ENCODE assay signal across 19 cellular contexts in genomic region chr7:111414374-111414773, GRCh38.
DNase-seq lines count a peak whose midpoint lies in the region; ATAC-seq and TF ChIP-seq lines count a peak whose summit lies in the region.
"Had no signal": no experiment of that assay in that cellular context is flagged by ENCODE, and none has a peak within 500 bp of the region (broad histone marks: within the 10 kb centered on the region; RNA-seq: fewer than 3 reads in every experiment).

No MANE protein-coding gene starts in this region.

- H3K36me3 Mint-ChIP-seq in GM23338 (ENCODE audit: low read depth) (no peaks in the 10 kb centered on the region), naive B cell (peaks cover 7 to 18% of the 10 kb centered on the region in 2 donors), endothelial cell (ENCODE audit: low read depth, unreplicated experiment) (no peaks in the 10 kb centered on the region)

- H3F3A ChIP-seq in GM23338 (replicated peaks; ENCODE audit: low read depth): no peaks in the 10 kb centered on the region

- H3K27me3 Mint-ChIP-seq in GM23338 (ENCODE audit: insufficient read depth, low read depth, poor library complexity) (peaks cover 1% of the 10 kb centered on the region), naive B cell (no peaks in the 10 kb centered on the region), endothelial cell (ENCODE audit: unreplicated experiment) (peaks cover 2% of the 10 kb centered on the region)
- H3K27me3 Mint-ChIP-seq: CD4-positive, alpha-beta T cell had no signal

- H3K4me1 Mint-ChIP-seq in GM23338 (peaks cover 53% of the 10 kb centered on the region), naive B cell (peaks cover 0 to 6% (median 0%) of the 10 kb centered on the region in 3 donors), endothelial cell (ENCODE audit: unreplicated experiment) (peaks cover 4% of the 10 kb centered on the region)

- H4K20me1 ChIP-seq in GM23338 (replicated peaks; ENCODE audit: insufficient read depth): no peaks in the 10 kb centered on the region

- H3K79me2 ChIP-seq in GM23338 (replicated peaks; ENCODE audit: insufficient read depth): no peaks in the 10 kb centered on the region

- H3K27me3 ChIP-seq in GM23338 (ENCODE audit: insufficient read depth): no peaks in the 10 kb centered on the region
- H3K27me3 ChIP-seq in HUES64 (ENCODE audit: insufficient read depth, low read length): no peaks in the 10 kb centered on the region
- H3K27me3 ChIP-seq in adipocyte (replicated peaks; ENCODE audit: control insufficient read depth, insufficient read depth, low read length): no peaks in the 10 kb centered on the region
- H3K27me3 ChIP-seq: BLaER1 had no signal

- H3K4me1 ChIP-seq in GM23338 (ENCODE audit: insufficient read depth) (peaks cover 32% of the 10 kb centered on the region), HUES64 (ENCODE audit: insufficient read depth, low read length) (peaks cover 42% of the 10 kb centered on the region), adipocyte (ENCODE audit: control insufficient read depth, insufficient read depth, low read length) (peaks cover 27% of the 10 kb centered on the region)
- H3K4me1 ChIP-seq: BLaER1 had no signal

- H3K4me3 Mint-ChIP-seq in GM23338 (no peak overlapping the region), naive B cell (no peak overlapping the region), endothelial cell (ENCODE audit: unreplicated experiment) (no peak overlapping the region)
- H3K4me3 Mint-ChIP-seq: CD4-positive, alpha-beta T cell; HFFc6 had no signal

- H3K4me2 ChIP-seq in GM23338: peak overlapping the region; percentile 30
- H3K4me2 ChIP-seq: BLaER1 had no signal

- no peak overlapping the region for H2AFZ ChIP-seq in GM23338

- no peaks in the 10 kb centered on the region for H3K9me2 ChIP-seq in GM23338 (ENCODE audit: insufficient read depth)

- H3K9me3 Mint-ChIP-seq in GM23338: no peaks in the 10 kb centered on the region; the same call in 2 of the 3 replicates
- peaks cover 0 to 2% (median 0%) of the 10 kb centered on the region in 7 donors for H3K9me3 Mint-ChIP-seq in naive B cell
- no peaks in the 10 kb centered on the region for H3K9me3 Mint-ChIP-seq in endothelial cell (ENCODE audit: unreplicated experiment)
- H3K9me3 Mint-ChIP-seq: CD4-positive, alpha-beta T cell; H9; HFFc6 had no signal

- H3K4me3 ChIP-seq in GM23338: peak overlapping the region; percentile 2; the same call in 1 of the 2 replicates
- no peak overlapping the region for H3K4me3 ChIP-seq in HUES64 (ENCODE audit: low read length)
- H3K4me3 ChIP-seq in adipocyte (ENCODE audit: low read length): peak overlapping the region; percentile 73
- H3K4me3 ChIP-seq: BLaER1 had no signal

- no peak for DNase-seq in GM23338 (ENCODE audit: low spot score)
- DNase-seq in adipocyte (ENCODE audit: low read depth): no peak
- no peak for DNase-seq in naive B cell
- no peak for DNase-seq in endothelial cell (ENCODE audit: low spot score)
- DNase-seq in substantia nigra (lab: John Stamatoyannopoulos, UW): no peak
- DNase-seq: CD4-positive, alpha-beta T cell; COR-L47; DMS79; HFFc6; KG1; NCI-H1092; NCI-H1436; NCI-H187 treated with DMSO at 0.1 percent for 48 hours; NCI-H2171 treated with DMSO at 0.1 percent for 48 hours; NCI-H524 treated with DMSO at 0.1 percent for 48 hours had no signal

- H3K27ac Mint-ChIP-seq in GM23338 (no peak overlapping the region), naive B cell (no peak overlapping the region), endothelial cell (ENCODE audit: unreplicated experiment) (no peak overlapping the region)
- H3K27ac Mint-ChIP-seq: CD4-positive, alpha-beta T cell had no signal

- TF ChIP-seq CTCF in GM23338 (conservative IDR thresholded peaks at IDR 0.05; ENCODE audit: low read depth in 2 of 2) (no peak), endothelial cell (IDR thresholded peaks at IDR 0.05; ENCODE audit: unreplicated experiment) (no peak)

- no peaks in the 10 kb centered on the region for H3K9me3 ChIP-seq in HUES64 (ENCODE audit: insufficient read depth, low read depth, low read length)
- no peaks in the 10 kb centered on the region for H3K9me3 ChIP-seq in adipocyte (ENCODE audit: control insufficient read depth, low read length)
- H3K9me3 ChIP-seq: BLaER1 had no signal

- H3K27ac ChIP-seq in GM23338 (ENCODE audit: low read depth) (peak overlapping the region; percentile 41), HUES64 (ENCODE audit: low read depth, low read length) (peak overlapping the region; percentile 39; the same call in 1 of the 2 replicates), substantia nigra (ENCODE audit: low read depth, low read length, poor library complexity, severe bottlenecking) (no peak overlapping the region)
- H3K27ac ChIP-seq: BLaER1 had no signal

- H3K9ac ChIP-seq in HUES64 (ENCODE audit: low read depth, low read length): no peak overlapping the region
- H3K9ac ChIP-seq in adipocyte (ENCODE audit: low read length): no peak overlapping the region
- H3K9ac ChIP-seq: BLaER1 had no signal

- H3K36me3 ChIP-seq in GM23338 (ENCODE audit: insufficient read depth) (no peaks in the 10 kb centered on the region), HUES64 (ENCODE audit: insufficient read depth, low read length) (no peaks in the 10 kb centered on the region), adipocyte (ENCODE audit: control insufficient read depth, insufficient read depth, low read length, severe bottlenecking) (no peaks in the 10 kb centered on the region)
- H3K36me3 ChIP-seq: BLaER1 had no signal

- no peak for ATAC-seq in GM23338
- peak; percentile 40 to 64 for ATAC-seq in naive B cell (ENCODE audit: low read depth in 2 of 2)
- no peak for ATAC-seq in HG02840 (IDR thresholded peaks at IDR 0.05; ENCODE audit: low FRiP score, unreplicated experiment)

TF ChIP-seq in GM23338, 12 proteins besides CTCF, POLR2A, EP300 and RAD21 (continues in another document):
- TF ChIP-seq, protein P1, sequence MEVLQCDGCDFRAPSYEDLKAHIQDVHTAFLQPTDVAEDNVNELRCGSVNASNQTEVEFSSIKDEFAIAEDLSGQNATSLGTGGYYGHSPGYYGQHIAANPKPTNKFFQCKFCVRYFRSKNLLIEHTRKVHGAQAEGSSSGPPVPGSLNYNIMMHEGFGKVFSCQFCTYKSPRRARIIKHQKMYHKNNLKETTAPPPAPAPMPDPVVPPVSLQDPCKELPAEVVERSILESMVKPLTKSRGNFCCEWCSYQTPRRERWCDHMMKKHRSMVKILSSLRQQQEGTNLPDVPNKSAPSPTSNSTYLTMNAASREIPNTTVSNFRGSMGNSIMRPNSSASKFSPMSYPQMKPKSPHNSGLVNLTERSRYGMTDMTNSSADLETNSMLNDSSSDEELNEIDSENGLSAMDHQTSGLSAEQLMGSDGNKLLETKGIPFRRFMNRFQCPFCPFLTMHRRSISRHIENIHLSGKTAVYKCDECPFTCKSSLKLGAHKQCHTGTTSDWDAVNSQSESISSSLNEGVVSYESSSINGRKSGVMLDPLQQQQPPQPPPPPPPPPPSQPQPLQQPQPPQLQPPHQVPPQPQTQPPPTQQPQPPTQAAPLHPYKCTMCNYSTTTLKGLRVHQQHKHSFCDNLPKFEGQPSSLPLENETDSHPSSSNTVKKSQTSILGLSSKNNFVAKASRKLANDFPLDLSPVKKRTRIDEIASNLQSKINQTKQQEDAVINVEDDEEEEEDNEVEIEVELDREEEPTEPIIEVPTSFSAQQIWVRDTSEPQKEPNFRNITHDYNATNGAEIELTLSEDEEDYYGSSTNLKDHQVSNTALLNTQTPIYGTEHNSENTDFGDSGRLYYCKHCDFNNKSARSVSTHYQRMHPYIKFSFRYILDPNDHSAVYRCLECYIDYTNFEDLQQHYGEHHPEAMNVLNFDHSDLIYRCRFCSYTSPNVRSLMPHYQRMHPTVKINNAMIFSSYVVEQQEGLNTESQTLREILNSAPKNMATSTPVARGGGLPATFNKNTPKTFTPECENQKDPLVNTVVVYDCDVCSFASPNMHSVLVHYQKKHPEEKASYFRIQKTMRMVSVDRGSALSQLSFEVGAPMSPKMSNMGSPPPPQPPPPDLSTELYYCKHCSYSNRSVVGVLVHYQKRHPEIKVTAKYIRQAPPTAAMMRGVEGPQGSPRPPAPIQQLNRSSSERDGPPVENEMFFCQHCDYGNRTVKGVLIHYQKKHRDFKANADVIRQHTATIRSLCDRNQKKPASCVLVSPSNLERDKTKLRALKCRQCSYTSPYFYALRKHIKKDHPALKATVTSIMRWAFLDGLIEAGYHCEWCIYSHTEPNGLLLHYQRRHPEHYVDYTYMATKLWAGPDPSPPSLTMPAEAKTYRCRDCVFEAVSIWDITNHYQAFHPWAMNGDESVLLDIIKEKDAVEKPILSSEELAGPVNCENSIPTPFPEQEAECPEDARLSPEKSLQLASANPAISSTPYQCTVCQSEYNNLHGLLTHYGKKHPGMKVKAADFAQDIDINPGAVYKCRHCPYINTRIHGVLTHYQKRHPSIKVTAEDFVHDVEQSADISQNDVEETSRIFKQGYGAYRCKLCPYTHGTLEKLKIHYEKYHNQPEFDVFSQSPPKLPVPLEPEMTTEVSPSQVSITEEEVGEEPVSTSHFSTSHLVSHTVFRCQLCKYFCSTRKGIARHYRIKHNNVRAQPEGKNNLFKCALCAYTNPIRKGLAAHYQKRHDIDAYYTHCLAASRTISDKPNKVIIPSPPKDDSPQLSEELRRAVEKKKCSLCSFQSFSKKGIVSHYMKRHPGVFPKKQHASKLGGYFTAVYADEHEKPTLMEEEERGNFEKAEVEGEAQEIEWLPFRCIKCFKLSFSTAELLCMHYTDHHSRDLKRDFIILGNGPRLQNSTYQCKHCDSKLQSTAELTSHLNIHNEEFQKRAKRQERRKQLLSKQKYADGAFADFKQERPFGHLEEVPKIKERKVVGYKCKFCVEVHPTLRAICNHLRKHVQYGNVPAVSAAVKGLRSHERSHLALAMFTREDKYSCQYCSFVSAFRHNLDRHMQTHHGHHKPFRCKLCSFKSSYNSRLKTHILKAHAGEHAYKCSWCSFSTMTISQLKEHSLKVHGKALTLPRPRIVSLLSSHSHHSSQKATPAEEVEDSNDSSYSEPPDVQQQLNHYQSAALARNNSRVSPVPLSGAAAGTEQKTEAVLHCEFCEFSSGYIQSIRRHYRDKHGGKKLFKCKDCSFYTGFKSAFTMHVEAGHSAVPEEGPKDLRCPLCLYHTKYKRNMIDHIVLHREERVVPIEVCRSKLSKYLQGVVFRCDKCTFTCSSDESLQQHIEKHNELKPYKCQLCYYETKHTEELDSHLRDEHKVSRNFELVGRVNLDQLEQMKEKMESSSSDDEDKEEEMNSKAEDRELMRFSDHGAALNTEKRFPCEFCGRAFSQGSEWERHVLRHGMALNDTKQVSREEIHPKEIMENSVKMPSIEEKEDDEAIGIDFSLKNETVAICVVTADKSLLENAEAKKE (CRISPR knock-in tag; IDR thresholded peaks at IDR 0.05): no peak
- no peak for TF ChIP-seq EZH2 (IDR thresholded peaks at IDR 0.05; ENCODE audit: low read depth, unreplicated experiment)
- TF ChIP-seq EZH2phosphoT487 (IDR thresholded peaks at IDR 0.05; ENCODE audit: unreplicated experiment): no peak
- TF ChIP-seq NANOG (IDR thresholded peaks at IDR 0.05; ENCODE audit: borderline replicate concordance): no peak
- no peak for TF ChIP-seq STAT1 (IDR thresholded peaks at IDR 0.05; ENCODE audit: unreplicated experiment)
- TF ChIP-seq ZNF114 (CRISPR knock-in tag; IDR thresholded peaks at IDR 0.05): no peak

Comparison
In these comparisons a context has a peak if more than half of its experiments do, and no peak if none do; other contexts are left out.
1. ATAC-seq: peak in naive B cell (2 of 2); none in GM23338 (single experiment) and HG02840 (single experiment).